In the genomic region with DNA sequence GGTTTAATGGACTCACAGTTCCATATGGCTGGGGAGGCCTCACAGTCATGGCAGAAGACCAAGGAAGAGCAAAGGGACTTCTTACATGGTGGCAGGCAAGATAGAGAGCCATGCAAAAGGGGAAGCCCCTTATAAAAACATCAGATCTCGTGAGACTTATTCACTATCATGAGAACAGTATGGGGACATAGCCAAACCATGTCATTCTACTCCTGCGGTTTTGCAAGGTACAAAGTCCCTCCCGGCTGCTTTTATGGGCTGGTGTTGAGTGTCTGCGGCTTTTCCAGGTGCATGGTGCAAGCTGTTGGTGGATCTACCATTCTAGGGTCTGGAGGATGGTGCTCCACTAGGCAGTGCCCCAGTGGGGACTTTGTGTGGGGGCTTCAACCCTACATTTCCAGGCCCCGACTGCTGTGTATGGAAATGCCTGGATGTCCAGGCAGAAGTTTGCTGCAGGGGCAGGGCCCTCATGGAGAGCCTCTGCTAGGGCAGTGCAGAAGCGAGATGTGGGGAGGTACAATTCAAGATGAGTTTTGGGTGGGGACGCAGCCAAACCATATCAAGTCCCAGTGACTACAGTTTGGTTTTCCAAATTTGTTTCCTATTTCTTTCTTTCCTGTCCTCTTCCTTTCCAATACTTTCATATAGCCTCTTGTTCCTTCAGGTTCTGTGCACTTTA, we compare ENCODE assay signal across 1 cellular context.
A peak's percentile ranks its signal among the peaks of the same experiment; 100 is the strongest.
TF ChIP-seq lines count a peak whose summit lies in the region.

No MANE protein-coding gene starts in this region.

TF ChIP-seq in liver, 16 proteins besides CTCF, POLR2A, EP300 and RAD21:
- TF ChIP-seq, protein P1, sequence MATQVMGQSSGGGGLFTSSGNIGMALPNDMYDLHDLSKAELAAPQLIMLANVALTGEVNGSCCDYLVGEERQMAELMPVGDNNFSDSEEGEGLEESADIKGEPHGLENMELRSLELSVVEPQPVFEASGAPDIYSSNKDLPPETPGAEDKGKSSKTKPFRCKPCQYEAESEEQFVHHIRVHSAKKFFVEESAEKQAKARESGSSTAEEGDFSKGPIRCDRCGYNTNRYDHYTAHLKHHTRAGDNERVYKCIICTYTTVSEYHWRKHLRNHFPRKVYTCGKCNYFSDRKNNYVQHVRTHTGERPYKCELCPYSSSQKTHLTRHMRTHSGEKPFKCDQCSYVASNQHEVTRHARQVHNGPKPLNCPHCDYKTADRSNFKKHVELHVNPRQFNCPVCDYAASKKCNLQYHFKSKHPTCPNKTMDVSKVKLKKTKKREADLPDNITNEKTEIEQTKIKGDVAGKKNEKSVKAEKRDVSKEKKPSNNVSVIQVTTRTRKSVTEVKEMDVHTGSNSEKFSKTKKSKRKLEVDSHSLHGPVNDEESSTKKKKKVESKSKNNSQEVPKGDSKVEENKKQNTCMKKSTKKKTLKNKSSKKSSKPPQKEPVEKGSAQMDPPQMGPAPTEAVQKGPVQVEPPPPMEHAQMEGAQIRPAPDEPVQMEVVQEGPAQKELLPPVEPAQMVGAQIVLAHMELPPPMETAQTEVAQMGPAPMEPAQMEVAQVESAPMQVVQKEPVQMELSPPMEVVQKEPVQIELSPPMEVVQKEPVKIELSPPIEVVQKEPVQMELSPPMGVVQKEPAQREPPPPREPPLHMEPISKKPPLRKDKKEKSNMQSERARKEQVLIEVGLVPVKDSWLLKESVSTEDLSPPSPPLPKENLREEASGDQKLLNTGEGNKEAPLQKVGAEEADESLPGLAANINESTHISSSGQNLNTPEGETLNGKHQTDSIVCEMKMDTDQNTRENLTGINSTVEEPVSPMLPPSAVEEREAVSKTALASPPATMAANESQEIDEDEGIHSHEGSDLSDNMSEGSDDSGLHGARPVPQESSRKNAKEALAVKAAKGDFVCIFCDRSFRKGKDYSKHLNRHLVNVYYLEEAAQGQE (IDR thresholded peaks at IDR 0.05), result peak; percentile 17
- peak; percentile 79 to 88 for TF ChIP-seq HNF4A (conservative IDR thresholded peaks at IDR 0.05)
- peak; percentile 79 for TF ChIP-seq HNF4G (IDR thresholded peaks at IDR 0.05)
- TF ChIP-seq, protein P2, sequence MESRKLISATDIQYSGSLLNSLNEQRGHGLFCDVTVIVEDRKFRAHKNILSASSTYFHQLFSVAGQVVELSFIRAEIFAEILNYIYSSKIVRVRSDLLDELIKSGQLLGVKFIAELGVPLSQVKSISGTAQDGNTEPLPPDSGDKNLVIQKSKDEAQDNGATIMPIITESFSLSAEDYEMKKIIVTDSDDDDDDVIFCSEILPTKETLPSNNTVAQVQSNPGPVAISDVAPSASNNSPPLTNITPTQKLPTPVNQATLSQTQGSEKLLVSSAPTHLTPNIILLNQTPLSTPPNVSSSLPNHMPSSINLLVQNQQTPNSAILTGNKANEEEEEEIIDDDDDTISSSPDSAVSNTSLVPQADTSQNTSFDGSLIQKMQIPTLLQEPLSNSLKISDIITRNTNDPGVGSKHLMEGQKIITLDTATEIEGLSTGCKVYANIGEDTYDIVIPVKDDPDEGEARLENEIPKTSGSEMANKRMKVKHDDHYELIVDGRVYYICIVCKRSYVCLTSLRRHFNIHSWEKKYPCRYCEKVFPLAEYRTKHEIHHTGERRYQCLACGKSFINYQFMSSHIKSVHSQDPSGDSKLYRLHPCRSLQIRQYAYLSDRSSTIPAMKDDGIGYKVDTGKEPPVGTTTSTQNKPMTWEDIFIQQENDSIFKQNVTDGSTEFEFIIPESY (IDR thresholded peaks at IDR 0.05), result peak; percentile 96
- peak; percentile 7 to 40 for TF ChIP-seq RXRA (IDR thresholded peaks at IDR 0.05)
- TF ChIP-seq JUND (IDR thresholded peaks at IDR 0.05), result peak in 1 of 2 donors; percentile 39
- TF ChIP-seq SP1 (IDR thresholded peaks at IDR 0.05), result peak; percentile 68
